Comparison of ENCODE assay signal across 29 cellular contexts in the genomic region with DNA sequence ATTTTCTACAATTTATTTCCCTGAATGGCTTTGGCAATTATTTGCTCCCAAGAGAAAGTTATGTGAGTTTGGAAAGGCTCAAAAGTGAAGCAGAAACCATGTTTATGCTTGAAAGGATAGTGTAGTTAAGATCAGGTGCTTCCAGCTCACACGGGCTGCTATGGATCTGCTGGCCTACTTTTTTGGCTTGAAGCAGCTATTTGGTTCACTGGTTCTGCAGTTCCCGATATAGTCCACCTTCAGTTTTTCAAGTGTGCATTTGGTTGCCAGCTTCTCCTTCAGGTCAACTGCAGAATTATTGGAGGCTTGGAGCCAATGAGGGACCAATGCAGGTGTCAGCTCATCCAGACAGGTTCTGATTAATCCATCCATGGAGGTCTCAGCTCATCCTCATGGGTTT.
"Had no signal": no experiment of that assay in that cellular context is flagged by ENCODE, and none has a peak within 500 bp of the region (broad histone marks: within the 10 kb centered on the region; RNA-seq: fewer than 3 reads in every experiment).

No MANE protein-coding gene starts in this region.

- DNase-seq: colonic mucosa; cortex of kidney; dermis blood vessel endothelial cell; dorsolateral prefrontal cortex; effector CD4-positive, alpha-beta T cell; effector CD8-positive, alpha-beta T cell; effector memory CD4-positive, alpha-beta T cell; effector memory CD8-positive, alpha-beta T cell; endodermal cell; erythroblast; esophagus squamous epithelium; foreskin fibroblast; foreskin keratinocyte; foreskin melanocyte; gastrocnemius medialis; glutamatergic neuron; head of caudate nucleus; heart left ventricle; heart right ventricle had no signal

- H3K27ac ChIP-seq: colonic mucosa, coronary artery, dorsolateral prefrontal cortex, epithelial cell of prostate, esophagus muscularis mucosa, esophagus squamous epithelium, foreskin keratinocyte, gastrocnemius medialis, gastroesophageal sphincter, heart left ventricle, heart right ventricle had no signal

- H3K4me3 ChIP-seq: colonic mucosa, coronary artery, dorsolateral prefrontal cortex, esophagus muscularis mucosa, esophagus squamous epithelium, gastrocnemius medialis, gastroesophageal sphincter, heart left ventricle, heart right ventricle had no signal

- H3K4me3 Mint-ChIP-seq: dendritic cell treated with granulocyte-macrophage colony-stimulating factor and Interleukin-4, amounts not matched to agents 40 ng/mL and 50 ng/mL, for 4 days; effector memory CD8-positive, alpha-beta T cell; endodermal cell had no signal

- H3K4me1 ChIP-seq: colonic mucosa, gastrocnemius medialis had no signal

- H3K27me3 Mint-ChIP-seq: dendritic cell treated with granulocyte-macrophage colony-stimulating factor and Interleukin-4, amounts not matched to agents 40 ng/mL and 50 ng/mL, for 4 days; effector memory CD8-positive, alpha-beta T cell had no signal

- ATAC-seq: effector memory CD8-positive, alpha-beta T cell; esophagus mucosa; foreskin keratinocyte; gastrocnemius medialis; gastroesophageal sphincter; heart left ventricle; heart right ventricle had no signal

- H3K36me3 ChIP-seq: colonic mucosa, esophagus muscularis mucosa, esophagus squamous epithelium, gastrocnemius medialis, gastroesophageal sphincter, heart left ventricle, heart right ventricle had no signal

- FAIRE-seq: colon, endometrium, endothelial cell of umbilical vein, frontal cortex had no signal

- H3K27ac Mint-ChIP-seq: dendritic cell treated with granulocyte-macrophage colony-stimulating factor and Interleukin-4, amounts not matched to agents 40 ng/mL and 50 ng/mL, for 4 days; effector memory CD8-positive, alpha-beta T cell; endodermal cell had no signal

- H3K9me3 ChIP-seq: colonic mucosa, esophagus muscularis mucosa, esophagus squamous epithelium, gastrocnemius medialis, gastroesophageal sphincter, heart left ventricle, heart right ventricle had no signal

- H3K27me3 ChIP-seq: colonic mucosa, dorsolateral prefrontal cortex, esophagus muscularis mucosa, esophagus squamous epithelium, foreskin keratinocyte, gastrocnemius medialis, gastroesophageal sphincter, heart left ventricle, heart right ventricle had no signal

- H3K9me3 Mint-ChIP-seq: dendritic cell treated with granulocyte-macrophage colony-stimulating factor and Interleukin-4, amounts not matched to agents 40 ng/mL and 50 ng/mL, for 4 days; endodermal cell had no signal
